ENCODE assay signal across 8 cellular contexts in the genomic region with DNA sequence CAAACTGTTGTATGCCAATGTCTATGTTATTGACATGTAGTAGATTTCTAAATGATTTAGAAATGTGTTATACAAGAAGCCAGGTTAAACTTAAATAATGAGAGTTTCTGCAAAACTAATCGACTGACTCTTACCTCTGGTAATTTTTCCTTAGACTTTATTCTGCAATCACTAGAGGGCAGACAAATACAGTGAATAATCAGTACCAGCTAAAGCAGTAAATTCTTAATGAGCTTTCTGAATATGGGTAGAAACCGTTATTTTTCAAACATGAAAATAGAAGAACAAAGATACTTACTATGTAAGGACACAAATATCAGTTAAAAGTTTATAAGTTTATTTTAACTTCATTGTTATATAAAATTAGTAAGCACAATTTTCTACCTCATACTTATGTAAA.
DNase-seq lines count a peak whose midpoint lies in the region; ATAC-seq and FAIRE-seq lines count a peak whose summit lies in the region.

No MANE protein-coding gene starts in this region.

- FAIRE-seq in islet of Langerhans (lab: Jason Lieb, UNC), result peak; percentile 100

- DNase-seq in NCI-H146 (lab: John Stamatoyannopoulos, UW) (peak; percentile 11), NCI-H146 treated with DMSO at 0.1 percent for 48 hours (lab: John Stamatoyannopoulos, UW; ENCODE audit: unreplicated experiment) (no peak), NAMALWA (ENCODE audit: low spot score) (peak; percentile 65), amniotic epithelial cell (ENCODE audit: low read depth) (peak; percentile 62)
- no peak for DNase-seq in stimulated activated naive CD4-positive, alpha-beta T cell treated with Interleukin-2 at 50 U/mL for 16 hours (lab: John Stamatoyannopoulos, UW)
- DNase-seq in stimulated activated CD4-positive, alpha-beta T cell treated with anti-CD3 and anti-CD28 coated beads, Interleukin-4, amount 100 ng/mL, for 4 hours, result no peak

- peak; percentile 62 for ATAC-seq in GM21717 (IDR thresholded peaks at IDR 0.05; ENCODE audit: unreplicated experiment)

Comparison
In these comparisons a context has a peak if more than half of its experiments do, and no peak if none do; other contexts are left out.
1. DNase-seq: peak in NCI-H146 (single experiment), NAMALWA (single experiment) and amniotic epithelial cell (single experiment); none in NCI-H146 treated with DMSO at 0.1 percent for 48 hours (single experiment), stimulated activated naive CD4-positive, alpha-beta T cell treated with Interleukin-2 at 50 U/mL for 16 hours (single experiment) and stimulated activated CD4-positive, alpha-beta T cell treated with anti-CD3 and anti-CD28 coated beads, Interleukin-4, amount 100 ng/mL, for 4 hours (0 of 2).